ENCODE assay signal across 11 cellular contexts in the genomic region with DNA sequence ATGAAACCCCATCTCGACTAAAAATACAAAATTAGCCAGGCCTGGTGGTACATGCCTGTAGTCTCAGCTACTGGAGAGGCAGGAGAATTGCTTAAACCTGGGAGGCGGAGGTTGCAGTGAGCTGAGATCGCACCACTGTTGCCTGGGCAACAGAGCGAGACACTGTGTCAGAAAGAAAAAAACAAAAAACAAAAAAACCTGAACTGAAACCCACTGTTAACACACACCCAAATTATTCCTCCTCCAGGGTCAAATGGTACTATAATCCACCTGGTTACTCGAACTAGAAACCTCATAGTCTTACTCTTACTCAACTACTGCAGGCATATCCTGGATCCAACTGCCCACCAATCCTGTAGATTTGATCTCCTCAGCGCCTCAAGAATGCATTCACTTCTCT. TPM values are rescaled to one million over a fixed set of nuclear protein-coding genes. Genes with fewer than 3 reads are reported as not detected.
DNase-seq lines count a peak whose midpoint lies in the region; ATAC-seq, FAIRE-seq and TF ChIP-seq lines count a peak whose summit lies in the region.
"Had no signal": no experiment of that assay in that cellular context is flagged by ENCODE, and none has a peak within 500 bp of the region (broad histone marks: within the 10 kb centered on the region; RNA-seq: fewer than 3 reads in every experiment).

No MANE protein-coding gene starts in this region.

- peak; percentile 92 for ATAC-seq in HG02759 (IDR thresholded peaks at IDR 0.05; ENCODE audit: unreplicated experiment)
- peak; percentile 89 for ATAC-seq in HG03558 (IDR thresholded peaks at IDR 0.05; ENCODE audit: extremely low read depth, unreplicated experiment)
- no peak for ATAC-seq in activated T-helper 17 cell treated with anti-CD3 and anti-CD28 coated beads, Interleukin-2, amount 50 U/mL, for 72 hours (replicated peaks)
- ATAC-seq: Panc1 had no signal

- DNase-seq in GM06990 (ENCODE audit: extremely low read depth, insufficient read length) (peak; percentile 31), GM19239 (ENCODE audit: insufficient read length, low spot score) (peak; percentile 31), SIG-M5 (lab: John Stamatoyannopoulos, UW) (no peak)
- DNase-seq in stimulated activated CD8-positive, alpha-beta memory T cell treated with anti-CD3 and anti-CD28 coated beads, Interleukin-4, amount 100 ng/mL, for 48 hours, result no peak
- no peak for DNase-seq in stimulated activated CD4-positive, alpha-beta T cell treated with anti-CD3 and anti-CD28 coated beads, Interleukin-15, amount 100 ng/mL, for 24 hours
- DNase-seq: AML-193, retina had no signal

- TF ChIP-seq CTCF in GM06990 (IDR thresholded peaks at IDR 0.05; ENCODE audit: insufficient read depth, low read length, poor library complexity, severe bottlenecking), result no peak

- H3K27me3 ChIP-seq in GM06990 (replicated peaks; ENCODE audit: control insufficient read depth, insufficient read depth, low read length), result no peaks in the 10 kb centered on the region

- H3K36me3 Mint-ChIP-seq in activated T-helper 17 cell treated with anti-CD3 and anti-CD28 coated beads, Interleukin-2, amount 50 U/mL, for 72 hours (ENCODE audit: low read depth), result peaks cover 36% of the 10 kb centered on the region

- H3K9me3 Mint-ChIP-seq in activated T-helper 17 cell treated with anti-CD3 and anti-CD28 coated beads, Interleukin-2, amount 50 U/mL, for 72 hours, result no peaks in the 10 kb centered on the region

- H3K36me3 ChIP-seq in GM06990 (ENCODE audit: control insufficient read depth, insufficient read depth, low read length), result peaks cover 3% of the 10 kb centered on the region

- H3K4me3 ChIP-seq in GM06990 (replicated peaks; ENCODE audit: low read depth, low read length), result no peak overlapping the region

- FAIRE-seq in GM19239 (lab: Jason Lieb, UNC), result peak; percentile 87

- H3K4me1 Mint-ChIP-seq in activated T-helper 17 cell treated with anti-CD3 and anti-CD28 coated beads, Interleukin-2, amount 50 U/mL, for 72 hours, result no peaks in the 10 kb centered on the region

- H3K4me3 Mint-ChIP-seq in activated T-helper 17 cell treated with anti-CD3 and anti-CD28 coated beads, Interleukin-2, amount 50 U/mL, for 72 hours, result no peak overlapping the region

- H3K27ac Mint-ChIP-seq in activated T-helper 17 cell treated with anti-CD3 and anti-CD28 coated beads, Interleukin-2, amount 50 U/mL, for 72 hours, result no peak overlapping the region

- no peaks in the 10 kb centered on the region for H3K27me3 Mint-ChIP-seq in activated T-helper 17 cell treated with anti-CD3 and anti-CD28 coated beads, Interleukin-2, amount 50 U/mL, for 72 hours

RNA-seq across cellular contexts. Expression of a gene that starts 35.5 kb away (rescaled TPM):
- 10 to 100 TPM; 42.0 to 66.8 TPM for total RNA-seq in activated T-helper 17 cell treated with anti-CD3 and anti-CD28 coated beads, Interleukin-2, amount 50 U/mL, for 72 hours

Comparison
In these comparisons a context has a peak if more than half of its experiments do, and no peak if none do; other contexts are left out.
1. DNase-seq: peak in GM06990 (single experiment) and GM19239 (single experiment); none in stimulated activated CD8-positive, alpha-beta memory T cell treated with anti-CD3 and anti-CD28 coated beads, Interleukin-4, amount 100 ng/mL, for 48 hours (single experiment), SIG-M5 (single experiment) and stimulated activated CD4-positive, alpha-beta T cell treated with anti-CD3 and anti-CD28 coated beads, Interleukin-15, amount 100 ng/mL, for 24 hours (single experiment).